ENCODE assay signal across 2 cellular contexts in genomic region chr1:21898326-21899155, GRCh38.
TF ChIP-seq lines count a peak whose summit lies in the region.

No MANE protein-coding gene starts in this region.

TF ChIP-seq in GM23338, 12 proteins besides CTCF, POLR2A, EP300 and RAD21:
- TF ChIP-seq CREB1 (CRISPR knock-in tag; IDR thresholded peaks at IDR 0.05; ENCODE audit: low read depth), result no peak
- TF ChIP-seq, protein P1, sequence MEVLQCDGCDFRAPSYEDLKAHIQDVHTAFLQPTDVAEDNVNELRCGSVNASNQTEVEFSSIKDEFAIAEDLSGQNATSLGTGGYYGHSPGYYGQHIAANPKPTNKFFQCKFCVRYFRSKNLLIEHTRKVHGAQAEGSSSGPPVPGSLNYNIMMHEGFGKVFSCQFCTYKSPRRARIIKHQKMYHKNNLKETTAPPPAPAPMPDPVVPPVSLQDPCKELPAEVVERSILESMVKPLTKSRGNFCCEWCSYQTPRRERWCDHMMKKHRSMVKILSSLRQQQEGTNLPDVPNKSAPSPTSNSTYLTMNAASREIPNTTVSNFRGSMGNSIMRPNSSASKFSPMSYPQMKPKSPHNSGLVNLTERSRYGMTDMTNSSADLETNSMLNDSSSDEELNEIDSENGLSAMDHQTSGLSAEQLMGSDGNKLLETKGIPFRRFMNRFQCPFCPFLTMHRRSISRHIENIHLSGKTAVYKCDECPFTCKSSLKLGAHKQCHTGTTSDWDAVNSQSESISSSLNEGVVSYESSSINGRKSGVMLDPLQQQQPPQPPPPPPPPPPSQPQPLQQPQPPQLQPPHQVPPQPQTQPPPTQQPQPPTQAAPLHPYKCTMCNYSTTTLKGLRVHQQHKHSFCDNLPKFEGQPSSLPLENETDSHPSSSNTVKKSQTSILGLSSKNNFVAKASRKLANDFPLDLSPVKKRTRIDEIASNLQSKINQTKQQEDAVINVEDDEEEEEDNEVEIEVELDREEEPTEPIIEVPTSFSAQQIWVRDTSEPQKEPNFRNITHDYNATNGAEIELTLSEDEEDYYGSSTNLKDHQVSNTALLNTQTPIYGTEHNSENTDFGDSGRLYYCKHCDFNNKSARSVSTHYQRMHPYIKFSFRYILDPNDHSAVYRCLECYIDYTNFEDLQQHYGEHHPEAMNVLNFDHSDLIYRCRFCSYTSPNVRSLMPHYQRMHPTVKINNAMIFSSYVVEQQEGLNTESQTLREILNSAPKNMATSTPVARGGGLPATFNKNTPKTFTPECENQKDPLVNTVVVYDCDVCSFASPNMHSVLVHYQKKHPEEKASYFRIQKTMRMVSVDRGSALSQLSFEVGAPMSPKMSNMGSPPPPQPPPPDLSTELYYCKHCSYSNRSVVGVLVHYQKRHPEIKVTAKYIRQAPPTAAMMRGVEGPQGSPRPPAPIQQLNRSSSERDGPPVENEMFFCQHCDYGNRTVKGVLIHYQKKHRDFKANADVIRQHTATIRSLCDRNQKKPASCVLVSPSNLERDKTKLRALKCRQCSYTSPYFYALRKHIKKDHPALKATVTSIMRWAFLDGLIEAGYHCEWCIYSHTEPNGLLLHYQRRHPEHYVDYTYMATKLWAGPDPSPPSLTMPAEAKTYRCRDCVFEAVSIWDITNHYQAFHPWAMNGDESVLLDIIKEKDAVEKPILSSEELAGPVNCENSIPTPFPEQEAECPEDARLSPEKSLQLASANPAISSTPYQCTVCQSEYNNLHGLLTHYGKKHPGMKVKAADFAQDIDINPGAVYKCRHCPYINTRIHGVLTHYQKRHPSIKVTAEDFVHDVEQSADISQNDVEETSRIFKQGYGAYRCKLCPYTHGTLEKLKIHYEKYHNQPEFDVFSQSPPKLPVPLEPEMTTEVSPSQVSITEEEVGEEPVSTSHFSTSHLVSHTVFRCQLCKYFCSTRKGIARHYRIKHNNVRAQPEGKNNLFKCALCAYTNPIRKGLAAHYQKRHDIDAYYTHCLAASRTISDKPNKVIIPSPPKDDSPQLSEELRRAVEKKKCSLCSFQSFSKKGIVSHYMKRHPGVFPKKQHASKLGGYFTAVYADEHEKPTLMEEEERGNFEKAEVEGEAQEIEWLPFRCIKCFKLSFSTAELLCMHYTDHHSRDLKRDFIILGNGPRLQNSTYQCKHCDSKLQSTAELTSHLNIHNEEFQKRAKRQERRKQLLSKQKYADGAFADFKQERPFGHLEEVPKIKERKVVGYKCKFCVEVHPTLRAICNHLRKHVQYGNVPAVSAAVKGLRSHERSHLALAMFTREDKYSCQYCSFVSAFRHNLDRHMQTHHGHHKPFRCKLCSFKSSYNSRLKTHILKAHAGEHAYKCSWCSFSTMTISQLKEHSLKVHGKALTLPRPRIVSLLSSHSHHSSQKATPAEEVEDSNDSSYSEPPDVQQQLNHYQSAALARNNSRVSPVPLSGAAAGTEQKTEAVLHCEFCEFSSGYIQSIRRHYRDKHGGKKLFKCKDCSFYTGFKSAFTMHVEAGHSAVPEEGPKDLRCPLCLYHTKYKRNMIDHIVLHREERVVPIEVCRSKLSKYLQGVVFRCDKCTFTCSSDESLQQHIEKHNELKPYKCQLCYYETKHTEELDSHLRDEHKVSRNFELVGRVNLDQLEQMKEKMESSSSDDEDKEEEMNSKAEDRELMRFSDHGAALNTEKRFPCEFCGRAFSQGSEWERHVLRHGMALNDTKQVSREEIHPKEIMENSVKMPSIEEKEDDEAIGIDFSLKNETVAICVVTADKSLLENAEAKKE (CRISPR knock-in tag; IDR thresholded peaks at IDR 0.05), result no peak
- TF ChIP-seq ETS1 (IDR thresholded peaks at IDR 0.05), result no peak
- no peak for TF ChIP-seq EZH2phosphoT487 (IDR thresholded peaks at IDR 0.05; ENCODE audit: unreplicated experiment)
- no peak for TF ChIP-seq JUNB (IDR thresholded peaks at IDR 0.05; ENCODE audit: unreplicated experiment)
- no peak for TF ChIP-seq POLR2AphosphoS5 (IDR thresholded peaks at IDR 0.05; ENCODE audit: low read depth)
- no peak for TF ChIP-seq NANOG (IDR thresholded peaks at IDR 0.05; ENCODE audit: borderline replicate concordance)
- no peak for TF ChIP-seq ZNF331 (CRISPR knock-in tag; IDR thresholded peaks at IDR 0.05; ENCODE audit: low read depth)
- TF ChIP-seq EZH2 (IDR thresholded peaks at IDR 0.05; ENCODE audit: low read depth, unreplicated experiment), result no peak
- TF ChIP-seq ZNF114 (CRISPR knock-in tag; IDR thresholded peaks at IDR 0.05), result no peak
- TF ChIP-seq STAT1 (IDR thresholded peaks at IDR 0.05; ENCODE audit: unreplicated experiment), result no peak
- TF ChIP-seq, protein P2, sequence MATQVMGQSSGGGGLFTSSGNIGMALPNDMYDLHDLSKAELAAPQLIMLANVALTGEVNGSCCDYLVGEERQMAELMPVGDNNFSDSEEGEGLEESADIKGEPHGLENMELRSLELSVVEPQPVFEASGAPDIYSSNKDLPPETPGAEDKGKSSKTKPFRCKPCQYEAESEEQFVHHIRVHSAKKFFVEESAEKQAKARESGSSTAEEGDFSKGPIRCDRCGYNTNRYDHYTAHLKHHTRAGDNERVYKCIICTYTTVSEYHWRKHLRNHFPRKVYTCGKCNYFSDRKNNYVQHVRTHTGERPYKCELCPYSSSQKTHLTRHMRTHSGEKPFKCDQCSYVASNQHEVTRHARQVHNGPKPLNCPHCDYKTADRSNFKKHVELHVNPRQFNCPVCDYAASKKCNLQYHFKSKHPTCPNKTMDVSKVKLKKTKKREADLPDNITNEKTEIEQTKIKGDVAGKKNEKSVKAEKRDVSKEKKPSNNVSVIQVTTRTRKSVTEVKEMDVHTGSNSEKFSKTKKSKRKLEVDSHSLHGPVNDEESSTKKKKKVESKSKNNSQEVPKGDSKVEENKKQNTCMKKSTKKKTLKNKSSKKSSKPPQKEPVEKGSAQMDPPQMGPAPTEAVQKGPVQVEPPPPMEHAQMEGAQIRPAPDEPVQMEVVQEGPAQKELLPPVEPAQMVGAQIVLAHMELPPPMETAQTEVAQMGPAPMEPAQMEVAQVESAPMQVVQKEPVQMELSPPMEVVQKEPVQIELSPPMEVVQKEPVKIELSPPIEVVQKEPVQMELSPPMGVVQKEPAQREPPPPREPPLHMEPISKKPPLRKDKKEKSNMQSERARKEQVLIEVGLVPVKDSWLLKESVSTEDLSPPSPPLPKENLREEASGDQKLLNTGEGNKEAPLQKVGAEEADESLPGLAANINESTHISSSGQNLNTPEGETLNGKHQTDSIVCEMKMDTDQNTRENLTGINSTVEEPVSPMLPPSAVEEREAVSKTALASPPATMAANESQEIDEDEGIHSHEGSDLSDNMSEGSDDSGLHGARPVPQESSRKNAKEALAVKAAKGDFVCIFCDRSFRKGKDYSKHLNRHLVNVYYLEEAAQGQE (IDR thresholded peaks at IDR 0.05; ENCODE audit: unreplicated experiment), result no peak
TF ChIP-seq in GM23338: peak in this region for 0.

TF ChIP-seq in endothelial cell of umbilical vein, 7 proteins besides CTCF, POLR2A, EP300 and RAD21 (continued from another document):
- TF ChIP-seq JUN (IDR thresholded peaks at IDR 0.05; ENCODE audit: borderline replicate concordance, insufficient read depth, insufficient read length, low read depth), result no peak
